1 cellular context compared by ENCODE assay signal in genomic region chr11:2268911-2269600, GRCh38.
TF ChIP-seq lines count a peak whose summit lies in the region.

No MANE protein-coding gene starts in this region.

TF ChIP-seq in HepG2, 621 proteins besides CTCF, POLR2A, EP300 and RAD21 (continued from another document):
- TF ChIP-seq ZNF770 (CRISPR knock-in tag; IDR thresholded peaks at IDR 0.05), result peak; percentile 50; the same call in 1 of the 2 replicates
- peak; percentile 41; the same call in 1 of the 2 replicates for TF ChIP-seq DMAP1 (CRISPR knock-in tag; IDR thresholded peaks at IDR 0.05)
- TF ChIP-seq TOPORS (CRISPR knock-in tag; IDR thresholded peaks at IDR 0.05), result no peak
- no peak for TF ChIP-seq FOXP1 (IDR thresholded peaks at IDR 0.05)
- peak; percentile 42; the same call in 1 of the 2 replicates for TF ChIP-seq FOXP1 (CRISPR knock-in tag; IDR thresholded peaks at IDR 0.05)
- peak; percentile 59; the same call in 1 of the 2 replicates for TF ChIP-seq ETV6 (CRISPR knock-in tag; conservative IDR thresholded peaks at IDR 0.05)
- no peak for TF ChIP-seq NFE2L1 (CRISPR knock-in tag; IDR thresholded peaks at IDR 0.05; ENCODE audit: borderline replicate concordance)
- TF ChIP-seq ELK4 (CRISPR knock-in tag; IDR thresholded peaks at IDR 0.05; ENCODE audit: borderline replicate concordance), result no peak
- no peak for TF ChIP-seq ZNF17 (CRISPR knock-in tag; IDR thresholded peaks at IDR 0.05)
- no peak for TF ChIP-seq ZSCAN31 (CRISPR knock-in tag; IDR thresholded peaks at IDR 0.05; ENCODE audit: low read depth)
- no peak for TF ChIP-seq MIER2 (CRISPR knock-in tag; IDR thresholded peaks at IDR 0.05)
- no peak; the same call in 1 of the 2 replicates for TF ChIP-seq SPEN (CRISPR knock-in tag; IDR thresholded peaks at IDR 0.05; ENCODE audit: low read depth)
- no peak for TF ChIP-seq RBAK (CRISPR knock-in tag; IDR thresholded peaks at IDR 0.05)
- TF ChIP-seq TAF15 (IDR thresholded peaks at IDR 0.05; ENCODE audit: low read depth, low read length, poor library complexity, severe bottlenecking), result peak; percentile 30
- TF ChIP-seq CC2D1A (CRISPR knock-in tag; IDR thresholded peaks at IDR 0.05), result no peak
- TF ChIP-seq YEATS4 (CRISPR knock-in tag; IDR thresholded peaks at IDR 0.05; ENCODE audit: borderline replicate concordance), result peak; percentile 34; the same call in 1 of the 2 replicates
- TF ChIP-seq, protein P1, sequence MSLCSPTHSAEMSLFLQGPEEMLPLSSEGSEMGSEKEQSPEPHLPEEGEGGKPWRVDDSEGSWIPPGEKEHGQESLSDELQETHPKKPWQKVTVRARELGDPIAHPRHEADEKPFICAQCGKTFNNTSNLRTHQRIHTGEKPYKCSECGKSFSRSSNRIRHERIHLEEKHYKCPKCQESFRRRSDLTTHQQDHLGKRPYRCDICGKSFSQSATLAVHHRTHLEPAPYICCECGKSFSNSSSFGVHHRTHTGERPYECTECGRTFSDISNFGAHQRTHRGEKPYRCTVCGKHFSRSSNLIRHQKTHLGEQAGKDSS (CRISPR knock-in tag; IDR thresholded peaks at IDR 0.05; ENCODE audit: borderline replicate concordance, low read depth), result no peak
- TF ChIP-seq IKZF5 (CRISPR knock-in tag; IDR thresholded peaks at IDR 0.05), result peak; percentile 65
- TF ChIP-seq GMEB1 (CRISPR knock-in tag; IDR thresholded peaks at IDR 0.05; ENCODE audit: borderline replicate concordance), result no peak
- TF ChIP-seq NCOR1 (IDR thresholded peaks at IDR 0.05; ENCODE audit: borderline replicate concordance, low read length), result no peak
- TF ChIP-seq CBX5 (CRISPR knock-in tag; IDR thresholded peaks at IDR 0.05; ENCODE audit: borderline replicate concordance), result peak; percentile 45; the same call in 1 of the 2 replicates
- TF ChIP-seq ZNF562 (CRISPR knock-in tag; IDR thresholded peaks at IDR 0.05; ENCODE audit: borderline replicate concordance), result no peak
- peak; percentile 26; the same call in 1 of the 2 replicates for TF ChIP-seq GFI1 (CRISPR knock-in tag; IDR thresholded peaks at IDR 0.05; ENCODE audit: borderline replicate concordance)
- TF ChIP-seq ARID5B (CRISPR knock-in tag; IDR thresholded peaks at IDR 0.05), result peak; percentile 69
- TF ChIP-seq KLF6 (CRISPR knock-in tag; IDR thresholded peaks at IDR 0.05), result peak; percentile 37; the same call in 1 of the 2 replicates
- TF ChIP-seq, protein P2, sequence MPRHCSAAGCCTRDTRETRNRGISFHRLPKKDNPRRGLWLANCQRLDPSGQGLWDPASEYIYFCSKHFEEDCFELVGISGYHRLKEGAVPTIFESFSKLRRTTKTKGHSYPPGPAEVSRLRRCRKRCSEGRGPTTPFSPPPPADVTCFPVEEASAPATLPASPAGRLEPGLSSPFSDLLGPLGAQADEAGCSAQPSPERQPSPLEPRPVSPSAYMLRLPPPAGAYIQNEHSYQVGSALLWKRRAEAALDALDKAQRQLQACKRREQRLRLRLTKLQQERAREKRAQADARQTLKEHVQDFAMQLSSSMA (CRISPR knock-in tag; IDR thresholded peaks at IDR 0.05), result no peak
- peak; percentile 72; the same call in 1 of the 2 replicates for TF ChIP-seq KLF9 (CRISPR knock-in tag; IDR thresholded peaks at IDR 0.05; ENCODE audit: low read depth)
- no peak for TF ChIP-seq LRRFIP1 (CRISPR knock-in tag; conservative IDR thresholded peaks at IDR 0.05)
- TF ChIP-seq MEIS2 (CRISPR knock-in tag; IDR thresholded peaks at IDR 0.05), result no peak
